ENCODE assay signal across 8 cellular contexts in genomic region chr12:89468648-89469326, GRCh38. TPM values are rescaled to one million over a fixed set of nuclear protein-coding genes. Genes with fewer than 3 reads are reported as not detected.
DNase-seq lines count a peak whose midpoint lies in the region; ATAC-seq and TF ChIP-seq lines count a peak whose summit lies in the region.

No MANE protein-coding gene starts in this region.

- H3K4me1 ChIP-seq in PC-3 (ENCODE audit: insufficient read depth, low read length), result peaks cover 49% of the 10 kb centered on the region
- no peaks in the 10 kb centered on the region for H3K4me1 ChIP-seq in thyroid gland
- no peaks in the 10 kb centered on the region for H3K4me1 ChIP-seq in upper lobe of left lung

- H3K4me2 ChIP-seq in PC-3 (ENCODE audit: low read length), result peak overlapping the region; percentile 29

- no TSS peak for BruUV-seq in PC-3 (replicated peaks; lab: Mats Ljungman, UMichigan)

- H3K4me3 Mint-ChIP-seq in activated CD8-positive, alpha-beta memory T cell treated with anti-CD3 and anti-CD28 coated beads, Interleukin-2, amount 10 ng/mL, durations not matched to agents 7 days and 5 days, result peak overlapping the region; percentile 64
- H3K4me3 Mint-ChIP-seq in stimulated activated naive CD8-positive, alpha-beta T cell treated with anti-CD3 and anti-CD28 coated beads, Interleukin-15, Interleukin-2, amounts not matched to agents 100 ng/mL and 50 ng/mL, for 24 hours, result peak overlapping the region; percentile 68

- POLR2A ChIA-PET in PC-3 (lab: Charles Lee; ENCODE audit: unreplicated experiment), result no interaction called here

- H3K36me3 Mint-ChIP-seq in activated CD8-positive, alpha-beta memory T cell treated with anti-CD3 and anti-CD28 coated beads, Interleukin-2, amount 10 ng/mL, durations not matched to agents 7 days and 5 days, result peaks cover 44% of the 10 kb centered on the region
- peaks cover 6% of the 10 kb centered on the region for H3K36me3 Mint-ChIP-seq in stimulated activated naive CD8-positive, alpha-beta T cell treated with anti-CD3 and anti-CD28 coated beads, Interleukin-15, Interleukin-2, amounts not matched to agents 100 ng/mL and 50 ng/mL, for 24 hours (ENCODE audit: low read depth)

- CTCF ChIA-PET in activated CD8-positive, alpha-beta memory T cell treated with anti-CD3 and anti-CD28 coated beads, Interleukin-2, amount 10 ng/mL, durations not matched to agents 7 days and 5 days (lab: Charles Lee), result interaction anchor here (0.7 to 11.1 kb wide), 9 partner anchors 26 to 449 kb away, joined by 3 to 194 read pairs (median 5); partner anchors contain the start of genes DUSP6, GALNT4 and POC1B
- CTCF ChIA-PET in PC-3 (lab: Charles Lee), result no interaction called here

- intact Hi-C loops in PC-3 (cut with micrococcal nuclease) (loop anchor here (10.0 kb wide), 3 partner anchors 204 to 1354 kb away; no protein-coding TSS in a partner anchor), thyroid gland (cut with DNase I) (no loop called here)

- WGBS in thyroid gland, 2 donors, result 81 to 90% methylated on average over 4 of the region's 4 CpGs
- 73 to 80% methylated on average over 4 of the region's 4 CpGs for WGBS in upper lobe of left lung, 2 donors

- H3K79me2 ChIP-seq in PC-3 (ENCODE audit: low read length), result no peaks in the 10 kb centered on the region

- no peaks in the 10 kb centered on the region for H4K20me1 ChIP-seq in PC-3 (ENCODE audit: low read length)

- H3K27ac Mint-ChIP-seq in activated CD8-positive, alpha-beta memory T cell treated with anti-CD3 and anti-CD28 coated beads, Interleukin-2, amount 10 ng/mL, durations not matched to agents 7 days and 5 days, result peak overlapping the region; percentile 92
- H3K27ac Mint-ChIP-seq in stimulated activated naive CD8-positive, alpha-beta T cell treated with anti-CD3 and anti-CD28 coated beads, Interleukin-15, Interleukin-2, amounts not matched to agents 100 ng/mL and 50 ng/mL, for 24 hours, result peak overlapping the region; percentile 80

- no peaks in the 10 kb centered on the region for H3K36me3 ChIP-seq in PC-3 (ENCODE audit: low read depth, low read length)
- H3K36me3 ChIP-seq in thyroid gland, result no peaks in the 10 kb centered on the region
- H3K36me3 ChIP-seq in upper lobe of left lung, result no peaks in the 10 kb centered on the region

- no peak for TF ChIP-seq CTCF in PC-3 (conservative IDR thresholded peaks at IDR 0.05; ENCODE audit: low read depth, low read length)
- TF ChIP-seq CTCF in thyroid gland (IDR thresholded peaks at IDR 0.05), result no peak
- TF ChIP-seq CTCF in upper lobe of left lung (IDR thresholded peaks at IDR 0.05), result no peak

- peaks cover 74% of the 10 kb centered on the region for H3K4me1 Mint-ChIP-seq in activated CD8-positive, alpha-beta memory T cell treated with anti-CD3 and anti-CD28 coated beads, Interleukin-2, amount 10 ng/mL, durations not matched to agents 7 days and 5 days
- peaks cover 70% of the 10 kb centered on the region for H3K4me1 Mint-ChIP-seq in stimulated activated naive CD8-positive, alpha-beta T cell treated with anti-CD3 and anti-CD28 coated beads, Interleukin-15, Interleukin-2, amounts not matched to agents 100 ng/mL and 50 ng/mL, for 24 hours (ENCODE audit: low read depth)

- peak; percentile 62 for ATAC-seq in activated CD8-positive, alpha-beta memory T cell treated with anti-CD3 and anti-CD28 coated beads, Interleukin-2, amount 10 ng/mL, durations not matched to agents 7 days and 5 days
- peak; percentile 71 for ATAC-seq in HG02870 (IDR thresholded peaks at IDR 0.05; ENCODE audit: unreplicated experiment)
- ATAC-seq in PC-3, result no peak
- ATAC-seq in upper lobe of left lung (ENCODE audit: low FRiP score in 2 of 2), result no peak

- no peaks in the 10 kb centered on the region for H3K9me2 ChIP-seq in PC-3 (replicated peaks; ENCODE audit: low read length)

- H3K9me3 ChIP-seq in PC-3 (ENCODE audit: low read length) (no peaks in the 10 kb centered on the region), thyroid gland (no peaks in the 10 kb centered on the region), upper lobe of left lung (no peaks in the 10 kb centered on the region)

- H3K9me3 Mint-ChIP-seq in activated CD8-positive, alpha-beta memory T cell treated with anti-CD3 and anti-CD28 coated beads, Interleukin-2, amount 10 ng/mL, durations not matched to agents 7 days and 5 days (ENCODE audit: low read depth), result no peaks in the 10 kb centered on the region
- H3K9me3 Mint-ChIP-seq in stimulated activated naive CD8-positive, alpha-beta T cell treated with anti-CD3 and anti-CD28 coated beads, Interleukin-15, Interleukin-2, amounts not matched to agents 100 ng/mL and 50 ng/mL, for 24 hours, result no peaks in the 10 kb centered on the region

- no peak overlapping the region for H2AFZ ChIP-seq in PC-3 (ENCODE audit: low read length)

- DNase-seq in activated CD8-positive, alpha-beta memory T cell treated with anti-CD3 and anti-CD28 coated beads, Interleukin-2, amount 10 ng/mL, durations not matched to agents 7 days and 5 days, result peak; percentile 61
- DNase-seq in activated CD8-positive, alpha-beta memory T cell treated with anti-CD3 and anti-CD28 coated beads for 24 hours, result no peak
- DNase-seq in PC-3 (no peak), thyroid gland (no peak), upper lobe of left lung (no peak), NCI-H1694 (lab: John Stamatoyannopoulos, UW) (no peak)

- no peak for TF ChIP-seq EP300 in upper lobe of left lung (IDR thresholded peaks at IDR 0.05)

- H3K9ac ChIP-seq in PC-3 (ENCODE audit: low read length), result no peak overlapping the region

- H3K27ac ChIP-seq in PC-3 (ENCODE audit: low read length) (no peak overlapping the region), thyroid gland (no peak overlapping the region), upper lobe of left lung (peak overlapping the region in 1 of 4 donors; percentile 47)

- no peak for TF ChIP-seq POLR2A in thyroid gland (IDR thresholded peaks at IDR 0.05)
- no peak for TF ChIP-seq POLR2A in upper lobe of left lung (IDR thresholded peaks at IDR 0.05)

- no peaks in the 10 kb centered on the region for H3F3A ChIP-seq in PC-3 (ENCODE audit: low read length, unreplicated experiment)

- H3K27me3 Mint-ChIP-seq in activated CD8-positive, alpha-beta memory T cell treated with anti-CD3 and anti-CD28 coated beads, Interleukin-2, amount 10 ng/mL, durations not matched to agents 7 days and 5 days, result no peaks in the 10 kb centered on the region
- H3K27me3 Mint-ChIP-seq in stimulated activated naive CD8-positive, alpha-beta T cell treated with anti-CD3 and anti-CD28 coated beads, Interleukin-15, Interleukin-2, amounts not matched to agents 100 ng/mL and 50 ng/mL, for 24 hours, result no peaks in the 10 kb centered on the region

- no peaks in the 10 kb centered on the region for H3K27me3 ChIP-seq in PC-3 (ENCODE audit: low read length)
- H3K27me3 ChIP-seq in thyroid gland, result no peaks in the 10 kb centered on the region
- no peaks in the 10 kb centered on the region for H3K27me3 ChIP-seq in upper lobe of left lung

- H3K4me3 ChIP-seq in PC-3 (ENCODE audit: low read length), result no peak overlapping the region
- no peak overlapping the region for H3K4me3 ChIP-seq in thyroid gland (replicated peaks in 1 of 3)
- no peak overlapping the region for H3K4me3 ChIP-seq in upper lobe of left lung

RNA-seq across cellular contexts. Expression of gene GALNT4, which starts 55.8 kb away (rescaled TPM):
- 10 to 100 TPM; 16.5 to 17.5 TPM for total RNA-seq in activated CD8-positive, alpha-beta memory T cell treated with anti-CD3 and anti-CD28 coated beads, Interleukin-2, amount 10 ng/mL, durations not matched to agents 7 days and 5 days
- total RNA-seq in PC-3 (2014; rRNA removed) (6.8 and 8.1 TPM in 2 replicates), thyroid gland (10 to 100 TPM in 1 of 4 donors, 1 to 10 TPM in 3; 7.0 to 11.2 (median 7.3) TPM), upper lobe of left lung (10 to 100 TPM in 2 of 6 donors, 1 to 10 TPM in 4; 2.4 to 13.5 (median 7.9) TPM)

RNA-seq across cellular contexts. Expression of gene POC1B, which starts 57.1 kb away (rescaled TPM):
- total RNA-seq in activated CD8-positive, alpha-beta memory T cell treated with anti-CD3 and anti-CD28 coated beads, Interleukin-2, amount 10 ng/mL, durations not matched to agents 7 days and 5 days, result 10 to 100 TPM; 52.2 to 58.8 TPM
- total RNA-seq in PC-3 (2014; rRNA removed) (21.5 and 25.0 TPM in 2 replicates), thyroid gland (10 to 100 TPM; 21.2 to 38.3 (median 27.2) TPM), upper lobe of left lung (10 to 100 TPM; 13.9 to 34.4 (median 21.0) TPM)

Comparison
In these comparisons a context has a peak if more than half of its experiments do, and no peak if none do; other contexts are left out.
1. ATAC-seq: peak in activated CD8-positive, alpha-beta memory T cell treated with anti-CD3 and anti-CD28 coated beads, Interleukin-2, amount 10 ng/mL, durations not matched to agents 7 days and 5 days (single experiment) and HG02870 (single experiment); none in PC-3 (single experiment) and upper lobe of left lung (0 of 2).